In the genomic region with DNA sequence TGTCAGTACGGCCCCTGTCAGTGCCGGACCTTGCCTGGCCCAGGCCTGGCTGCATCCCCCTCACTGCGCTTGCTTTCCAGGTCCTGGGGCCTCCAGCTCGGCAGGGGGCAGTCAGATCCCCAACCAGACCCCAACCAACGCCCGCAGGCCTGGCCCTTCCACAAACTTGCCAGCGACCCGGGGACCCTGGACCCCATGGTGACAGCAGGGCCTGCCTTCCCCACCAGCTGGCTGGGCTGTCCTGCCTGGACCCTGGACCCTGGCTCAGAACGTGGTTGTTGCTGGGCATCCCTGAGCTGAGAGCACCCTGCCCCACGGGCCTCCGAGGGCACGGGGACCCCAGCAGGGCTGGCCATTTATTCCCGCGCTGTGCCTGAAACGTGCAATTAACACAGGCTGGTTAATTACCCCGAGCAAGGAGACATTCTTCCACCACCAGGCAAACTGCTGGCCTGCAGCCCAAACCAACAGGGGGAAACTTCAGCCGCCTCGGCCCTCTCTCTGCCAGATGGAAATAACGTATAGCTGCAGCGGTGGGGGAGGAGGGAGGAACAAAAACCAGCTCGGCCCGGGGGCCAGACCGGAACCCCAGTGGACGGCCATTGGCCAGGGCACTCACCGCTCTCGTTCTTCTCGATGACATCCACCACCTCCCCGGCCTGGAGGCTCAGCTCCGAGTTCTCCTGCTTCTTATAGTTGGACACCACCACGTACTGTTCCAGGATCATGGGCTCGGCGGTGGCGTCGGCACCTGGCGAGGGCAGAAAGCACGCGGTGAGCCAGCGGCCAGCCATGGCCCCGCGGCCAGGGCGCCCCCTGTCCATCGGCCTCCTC, we compare ENCODE assay signal across 8 cellular contexts.
DNase-seq lines count a peak whose midpoint lies in the region; ATAC-seq, FAIRE-seq and TF ChIP-seq lines count a peak whose summit lies in the region.

No MANE protein-coding gene starts in this region.

- TF ChIP-seq POLR2A in H1 (IDR thresholded peaks at IDR 0.05; ENCODE audit: control extremely low read depth in 1 of 2, low read depth in 2 of 2, low read length in 2 of 2) = no peak

- H2BK12ac ChIP-seq in H1 (ENCODE audit: low read depth, low read length) = peak overlapping the region; percentile 55; the same call in 1 of the 2 replicates

- POLR2A ChIA-PET in RWPE1 (lab: Yijun Ruan, JAX; ENCODE audit: low non-redundant PET) = no interaction called here
- POLR2A ChIA-PET in H1 (lab: Charles Lee; ENCODE audit: partially characterized antibody) = interaction anchor here (0.8 to 2.3 kb wide), 11 partner anchors 10 to 57 kb away, joined by 3 to 18 read pairs (median 4); no protein-coding TSS in a partner anchor
- POLR2A ChIA-PET in naive thymus-derived CD8-positive, alpha-beta T cell (lab: Charles Lee) = interaction anchor here (0.8 to 2.6 kb wide), 9 partner anchors 10 to 264 kb away, joined by 3 to 21 read pairs (median 4); partner anchors contain the start of genes ATP5MK and PDCD11

- H3K27ac ChIP-seq in RWPE1 = peak overlapping the region; percentile 41
- no peak overlapping the region for H3K27ac ChIP-seq in H1 (ENCODE audit: low read depth, low read length)
- H3K27ac ChIP-seq in SJCRH30 = no peak overlapping the region

- peak; percentile 36 for ATAC-seq in HG02852 (IDR thresholded peaks at IDR 0.05; ENCODE audit: unreplicated experiment)
- peak; percentile 6 to 7 for ATAC-seq in naive thymus-derived CD8-positive, alpha-beta T cell

- no peak overlapping the region for H2AFZ ChIP-seq in H1 (ENCODE audit: low read length)

- no peak overlapping the region for H4K91ac ChIP-seq in H1 (replicated peaks; ENCODE audit: insufficient read length, low read length)

- H3K14ac ChIP-seq in H1 (ENCODE audit: insufficient read length) = no peak overlapping the region

- H3K4me3 Mint-ChIP-seq in naive thymus-derived CD8-positive, alpha-beta T cell = peak overlapping the region; percentile 86 to 95 (median 90)

- no peak overlapping the region for H3K56ac ChIP-seq in H1 (replicated peaks; ENCODE audit: insufficient read length, low read depth, low read length)

- H3K23me2 ChIP-seq in H1 (ENCODE audit: low read depth, low read length) = no peaks in the 10 kb centered on the region

- no peak for TF ChIP-seq EP300 in H1 (IDR thresholded peaks at IDR 0.05; ENCODE audit: borderline replicate concordance in 1 of 2, low read depth in 2 of 2, low read length in 2 of 2)

- peak overlapping the region; percentile 63; the same call in 1 of the 2 replicates for H4K8ac ChIP-seq in H1 (ENCODE audit: extremely low read depth, insufficient read depth, low read length)

- no peak for TF ChIP-seq CTCF in RWPE1 (conservative IDR thresholded peaks at IDR 0.05; ENCODE audit: low read depth)
- TF ChIP-seq CTCF in H1 (IDR thresholded peaks at IDR 0.05; ENCODE audit: control extremely low read depth in 1 of 3, insufficient read depth in 1 of 3, low read depth in 1 of 3, low read length in 3 of 3) = no peak

- H3K23ac ChIP-seq in H1 (ENCODE audit: insufficient read length) = no peak overlapping the region

- no peak for FAIRE-seq in H1 (lab: Jason Lieb, UNC)

- no peak overlapping the region for H2BK20ac ChIP-seq in H1 (ENCODE audit: low read length)

- CTCF ChIA-PET in RWPE1 (lab: Yijun Ruan, JAX) (no interaction called here), H1 (lab: Charles Lee; ENCODE audit: partially characterized antibody) (interaction anchor here (0.8 to 27.1 kb wide), 16 partner anchors 9 to 117 kb away, joined by 3 to 336 read pairs (median 6); no protein-coding TSS in a partner anchor)

- H4K5ac ChIP-seq in H1 (ENCODE audit: insufficient read length, low read depth, low read length) = no peak overlapping the region

- H3K27me3 ChIP-seq in H1 (replicated peaks in 1 of 4; ENCODE audit: control insufficient read depth in 3 of 4, extremely low read depth in 1 of 4, insufficient read depth in 3 of 4, low read length in 3 of 4) = no peaks in the 10 kb centered on the region; a peak in 1 of 7 replicates
- H3K27me3 ChIP-seq in SJCRH30 = no peaks in the 10 kb centered on the region

- H3K9me3 Mint-ChIP-seq in naive thymus-derived CD8-positive, alpha-beta T cell = peaks cover 0 to 3% (median 0%) of the 10 kb centered on the region in 9 donors

- peaks cover 0 to 27% (median 18%) of the 10 kb centered on the region in 4 experiments; a peak in 6 of 7 replicates for H3K4me1 ChIP-seq in H1 (replicated peaks in 1 of 4; ENCODE audit: control insufficient read depth in 3 of 4, insufficient read depth in 4 of 4, low read length in 3 of 4)
- no peaks in the 10 kb centered on the region for H3K4me1 ChIP-seq in SJCRH30

- peaks cover 7 to 28% (median 18%) of the 10 kb centered on the region in 4 donors for H3K4me1 Mint-ChIP-seq in naive thymus-derived CD8-positive, alpha-beta T cell

- no peak for TF ChIP-seq RAD21 in H1 (IDR thresholded peaks at IDR 0.05 in 1 of 2, conservative IDR thresholded peaks at IDR 0.05 in 1 of 2; ENCODE audit: low read depth in 2 of 2, low read length in 2 of 2)

- no peak overlapping the region for H3K9ac ChIP-seq in H1 (replicated peaks in 1 of 4; ENCODE audit: extremely low read depth in 1 of 4, low read depth in 3 of 4, low read length in 3 of 4)

- H3K36me3 ChIP-seq in H1 (ENCODE audit: control insufficient read depth in 2 of 4, insufficient read depth in 4 of 4, low read length in 3 of 4) (peaks cover 0 to 6% (median under 1%) of the 10 kb centered on the region in 4 experiments; a peak in 1 of 8 replicates), SJCRH30 (no peaks in the 10 kb centered on the region)

- H2BK120ac ChIP-seq in H1 (replicated peaks; ENCODE audit: low read depth, low read length) = no peak overlapping the region

- no peak overlapping the region for H3K4ac ChIP-seq in H1 (replicated peaks; ENCODE audit: insufficient read length, low read depth, low read length)

- H2BK15ac ChIP-seq in H1 (ENCODE audit: low read length) = peak overlapping the region; percentile 61; the same call in 1 of the 2 replicates

- 80% methylated on average over 34 of the region's 42 CpGs; no CpG with 5 or more reads in 1 of the 2 experiments for WGBS in H1 (ENCODE audit: extremely low coverage in 1 of 2, insufficient coverage in 1 of 2, insufficient read length in 1 of 2, insufficient replicate concordance in 2 of 2, low coverage in 1 of 2, low lambda C conversion rate in 2 of 2, missing lambda C conversion rate in 1 of 2), 2 experiments

- peak overlapping the region; percentile 9 to 54; a peak in 3 of 4 replicates for H3K4me2 ChIP-seq in H1 (ENCODE audit: insufficient read depth in 1 of 2, low read depth in 2 of 2, low read length in 2 of 2)

- H3K79me2 ChIP-seq in H1 (ENCODE audit: control insufficient read depth in 1 of 2, insufficient read depth in 2 of 2, low read length in 2 of 2) = no peaks in the 10 kb centered on the region

- 0 out of 2 replicates have a peak, but pooled peaks cover 7% of the 10 kb centered on the region for H3K79me1 ChIP-seq in H1 (ENCODE audit: low read depth, low read length)

- DNase-seq in activated CD4-positive, alpha-beta T cell treated with anti-CD3 and anti-CD28 coated beads for 48 hours = peak; percentile 17
- DNase-seq in activated CD4-positive, alpha-beta T cell treated with anti-CD3 and anti-CD28 coated beads, Interleukin-2, amount 50 U/mL, for 4 hours = no peak
- DNase-seq in RWPE1 (ENCODE audit: low spot score) (no peak), H1 (ENCODE audit: low read depth in 1 of 2, low spot score in 2 of 2) (no peak), SJCRH30 (no peak), cerebellar nuclear complex (lab: John Stamatoyannopoulos, UW) (no peak)
- DNase-seq in naive thymus-derived CD8-positive, alpha-beta T cell = peak in 4 of 10 donors; percentile 13 to 23 (median 18)

- H3K27ac Mint-ChIP-seq in naive thymus-derived CD8-positive, alpha-beta T cell = peak overlapping the region; percentile 85 to 96 (median 94)

- H3K4me3 ChIP-seq in H1 (ENCODE audit: extremely low read depth in 1 of 4, insufficient read depth in 2 of 4, low read depth in 3 of 4, low read length in 4 of 4) = peak overlapping the region in 1 of 4 experiments; percentile 51; a peak in 2 of 8 replicates
- H3K4me3 ChIP-seq in SJCRH30 = no peak overlapping the region

- H3K36me3 Mint-ChIP-seq in naive thymus-derived CD8-positive, alpha-beta T cell = peaks cover 0 to 15% (median 8%) of the 10 kb centered on the region in 3 donors

- H3K9me3 ChIP-seq in H1 (ENCODE audit: insufficient read depth in 2 of 2, low read depth in 1 of 2, low read length in 1 of 2) (no peaks in the 10 kb centered on the region), SJCRH30 (replicated peaks) (no peaks in the 10 kb centered on the region)

- no peaks in the 10 kb centered on the region for H3K27me3 Mint-ChIP-seq in naive thymus-derived CD8-positive, alpha-beta T cell

- H3K18ac ChIP-seq in H1 (ENCODE audit: extremely low read depth, low read length) = peak overlapping the region; percentile 75; the same call in 1 of the 2 replicates

- 0 out of 2 replicates have a peak overlapping the region, but pooled peaks have one; percentile 75 for H2AK5ac ChIP-seq in H1 (ENCODE audit: low read depth, low read length)

- H4K20me1 ChIP-seq in H1 (replicated peaks in 1 of 2; ENCODE audit: control insufficient read depth in 1 of 2, insufficient read depth in 2 of 2, low read length in 2 of 2) = no peaks in the 10 kb centered on the region

- H2BK5ac ChIP-seq in H1 (ENCODE audit: low read depth, low read length) = peak overlapping the region; percentile 75; the same call in 1 of the 2 replicates

TF ChIP-seq in H1, 55 proteins besides CTCF, POLR2A, EP300 and RAD21:
- TF ChIP-seq ASH2L (IDR thresholded peaks at IDR 0.05; ENCODE audit: low read length) (peak; percentile 2), KDM5A (IDR thresholded peaks at IDR 0.05; ENCODE audit: low read length) (no peak)
- TF ChIP-seq, protein P1, sequence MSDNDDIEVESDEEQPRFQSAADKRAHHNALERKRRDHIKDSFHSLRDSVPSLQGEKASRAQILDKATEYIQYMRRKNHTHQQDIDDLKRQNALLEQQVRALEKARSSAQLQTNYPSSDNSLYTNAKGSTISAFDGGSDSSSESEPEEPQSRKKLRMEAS (IDR thresholded peaks at IDR 0.05) = peak; percentile 62; the same call in 1 of the 2 replicates
TF ChIP-seq in H1: peak in this region for 2.
